Comparison of ENCODE assay signal across 17 cellular contexts in the genomic region with DNA sequence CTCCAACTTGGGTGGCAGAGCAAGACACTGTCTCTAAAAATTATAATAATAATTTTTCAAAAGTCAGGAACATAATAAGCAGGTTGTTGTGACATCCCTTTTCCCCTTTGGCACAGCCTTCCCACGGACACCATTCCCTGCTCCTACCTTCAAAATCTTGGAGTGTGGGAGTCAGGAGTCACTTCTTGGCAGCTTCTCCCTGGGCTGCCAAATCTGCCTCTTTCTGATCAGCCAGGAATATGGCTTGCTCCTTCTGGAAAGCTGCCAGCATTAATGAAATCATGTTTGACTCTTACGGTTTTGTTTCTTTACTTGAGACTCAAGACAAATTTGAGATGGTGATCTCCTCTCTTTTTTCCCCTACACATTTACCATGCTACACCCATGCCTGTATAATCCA.
DNase-seq lines count a peak whose midpoint lies in the region; ATAC-seq and TF ChIP-seq lines count a peak whose summit lies in the region.
"Had no signal": no experiment of that assay in that cellular context is flagged by ENCODE, and none has a peak within 500 bp of the region (broad histone marks: within the 10 kb centered on the region; RNA-seq: fewer than 3 reads in every experiment).

No MANE protein-coding gene starts in this region.

- TF ChIP-seq POLR2A in body of pancreas (IDR thresholded peaks at IDR 0.05) (no peak), stomach (IDR thresholded peaks at IDR 0.05) (no peak)

- H3K9me3 ChIP-seq in GM23248 (ENCODE audit: low read depth) (no peaks in the 10 kb centered on the region), body of pancreas (no peaks in the 10 kb centered on the region), stomach (peaks cover 0 to 10% (median 0%) of the 10 kb centered on the region in 4 donors)
- H3K9me3 ChIP-seq: BLaER1 treated with 17β-estradiol and CSF1 and Interleukin-3, amounts not matched to agents 10 nM and 100 nM; thoracic aorta had no signal

- no peak for TF ChIP-seq EP300 in stomach (IDR thresholded peaks at IDR 0.05)

- intact Hi-C loops in body of pancreas (cut with DNase I) (no loop called here), stomach (cut with DNase I; ENCODE audit: low total_unique reads) (no loop called here)

- H3K9me2 ChIP-seq in GM23248 (ENCODE audit: insufficient read depth): no peaks in the 10 kb centered on the region

- H3K27ac ChIP-seq in GM23248 (no peak overlapping the region), caudate nucleus (ENCODE audit: low read depth, low read length) (no peak overlapping the region), body of pancreas (no peak overlapping the region), stomach (no peak overlapping the region)
- H3K27ac ChIP-seq: BLaER1 treated with 17β-estradiol and CSF1 and Interleukin-3, amounts not matched to agents 10 nM and 100 nM; thoracic aorta had no signal

- TF ChIP-seq CTCF in body of pancreas (IDR thresholded peaks at IDR 0.05) (no peak), stomach (IDR thresholded peaks at IDR 0.05) (no peak)

- H3K36me3 ChIP-seq in GM23248 (ENCODE audit: low read depth) (no peaks in the 10 kb centered on the region), body of pancreas (replicated peaks in 1 of 2; ENCODE audit: insufficient read depth in 1 of 2, low read depth in 2 of 2) (no peaks in the 10 kb centered on the region), stomach (no peaks in the 10 kb centered on the region)
- H3K36me3 ChIP-seq: BLaER1 treated with 17β-estradiol and CSF1 and Interleukin-3, amounts not matched to agents 10 nM and 100 nM; thoracic aorta had no signal

- DNase-seq in GM23248 (peak; percentile 23), NCI-H446 treated with DMSO at 0.1 percent for 48 hours (lab: John Stamatoyannopoulos, UW) (peak; percentile 59), caudate nucleus (lab: John Stamatoyannopoulos, UW) (peak in 34 of 61 donors; percentile 2 to 78 (median 22)), myocyte (ENCODE audit: low read depth) (peak; percentile 28), body of pancreas (no peak), stomach (no peak)
- DNase-seq in stimulated activated naive CD4-positive, alpha-beta T cell treated with Interleukin-2 at 50 U/mL for 16 hours (lab: John Stamatoyannopoulos, UW): no peak
- DNase-seq: activated CD8-positive, alpha-beta memory T cell treated with anti-CD3 and anti-CD28 coated beads, Interleukin-2, amount 50 U/mL, for 4 hours; activated naive CD4-positive, alpha-beta T cell; effector CD8-positive, alpha-beta T cell; immature natural killer cell; MM.1S; NCI-H1930 had no signal

- no peaks in the 10 kb centered on the region for H3K79me2 ChIP-seq in GM23248 (ENCODE audit: insufficient read depth)

- H3K4me1 ChIP-seq in GM23248 (ENCODE audit: insufficient read depth) (no peaks in the 10 kb centered on the region), body of pancreas (no peaks in the 10 kb centered on the region), stomach (no peaks in the 10 kb centered on the region)
- H3K4me1 ChIP-seq: BLaER1 treated with 17β-estradiol and CSF1 and Interleukin-3, amounts not matched to agents 10 nM and 100 nM had no signal

- H3K9ac ChIP-seq in GM23248: no peak overlapping the region
- H3K9ac ChIP-seq: BLaER1 treated with 17β-estradiol and CSF1 and Interleukin-3, amounts not matched to agents 10 nM and 100 nM had no signal

- H3K4me2 ChIP-seq in GM23248 (ENCODE audit: unreplicated experiment): no peak overlapping the region
- H3K4me2 ChIP-seq: BLaER1 treated with 17β-estradiol and CSF1 and Interleukin-3, amounts not matched to agents 10 nM and 100 nM; GM23338 had no signal

- no peak overlapping the region for H3K4me3 ChIP-seq in GM23248
- H3K4me3 ChIP-seq in body of pancreas: no peak overlapping the region
- no peak overlapping the region for H3K4me3 ChIP-seq in stomach
- H3K4me3 ChIP-seq: BLaER1 treated with 17β-estradiol and CSF1 and Interleukin-3, amounts not matched to agents 10 nM and 100 nM; GM23338; thoracic aorta had no signal

- no peaks in the 10 kb centered on the region for H4K20me1 ChIP-seq in GM23248 (ENCODE audit: insufficient read depth)
- H4K20me1 ChIP-seq: BLaER1 treated with 17β-estradiol and CSF1 and Interleukin-3, amounts not matched to agents 10 nM and 100 nM had no signal

- no peaks in the 10 kb centered on the region for H3F3A ChIP-seq in GM23248 (ENCODE audit: insufficient read depth)

- no peak overlapping the region for H2AFZ ChIP-seq in GM23248
- H2AFZ ChIP-seq: GM23338 had no signal

- 85 to 98% methylated on average over 2 of the region's 2 CpGs for WGBS in GM23248 (ENCODE audit: low coverage in 1 of 2, low lambda C conversion rate in 2 of 2, missing lambda C conversion rate in 2 of 2), 2 experiments
- 23 to 28% methylated on average over 2 of the region's 2 CpGs for WGBS in body of pancreas, 2 donors
- WGBS in stomach, 5 donors: 38 to 54% (median 42%) methylated on average over 2 of the region's 2 CpGs

- no peaks in the 10 kb centered on the region for H3K27me3 ChIP-seq in GM23248 (replicated peaks; ENCODE audit: insufficient read depth)
- H3K27me3 ChIP-seq in body of pancreas: peaks cover 0 to 4% of the 10 kb centered on the region in 2 donors
- H3K27me3 ChIP-seq in stomach: no peaks in the 10 kb centered on the region
- H3K27me3 ChIP-seq: BLaER1 treated with 17β-estradiol and CSF1 and Interleukin-3, amounts not matched to agents 10 nM and 100 nM had no signal

- in situ Hi-C loops in GM23248 (cut with MboI): no loop called here

- no peak for ATAC-seq in HG02571 (IDR thresholded peaks at IDR 0.05; ENCODE audit: unreplicated experiment)
- ATAC-seq in body of pancreas: no peak
- ATAC-seq: GM23338 had no signal

Comparison
In these comparisons a context has a peak if more than half of its experiments do, and no peak if none do; other contexts are left out.
1. DNase-seq: peak in GM23248 (single experiment), NCI-H446 treated with DMSO at 0.1 percent for 48 hours (single experiment), caudate nucleus (34 of 61) and myocyte (single experiment); none in body of pancreas (0 of 4), stimulated activated naive CD4-positive, alpha-beta T cell treated with Interleukin-2 at 50 U/mL for 16 hours (single experiment) and stomach (single experiment).